In genomic region chr11:64267207-64267945, GRCh38 we compare ENCODE assay signal across 1 cellular context.
TF ChIP-seq lines count a peak whose summit lies in the region.

No MANE protein-coding gene starts in this region.

TF ChIP-seq in GM12878, 131 proteins besides CTCF, POLR2A, EP300 and RAD21:
- TF ChIP-seq NKRF (conservative IDR thresholded peaks at IDR 0.05) (no peak), CHD2 (IDR thresholded peaks at IDR 0.05; ENCODE audit: borderline replicate concordance, low read depth, low read length) (no peak), BCLAF1 (IDR thresholded peaks at IDR 0.05) (no peak)
